In genomic region chr5:124692950-124693349, GRCh38 we compare ENCODE assay signal across 18 cellular contexts. TPM values are rescaled to one million over a fixed set of nuclear protein-coding genes. Genes with fewer than 3 reads are reported as not detected.
"Had no signal": no experiment of that assay in that cellular context is flagged by ENCODE, and none has a peak within 500 bp of the region (broad histone marks: within the 10 kb centered on the region; RNA-seq: fewer than 3 reads in every experiment).

No MANE protein-coding gene starts in this region.

- H3K4me3 Mint-ChIP-seq: activated CD4-positive, alpha-beta memory T cell treated with anti-CD3 and anti-CD28 coated beads for 36 hours; activated naive CD8-positive, alpha-beta T cell treated with anti-CD3 and anti-CD28 coated beads for 36 hours; natural killer cell treated with Interleukin-12 subunit alpha and Interleukin-12 subunit beta and Interleukin-15 and Interleukin-18, amount 100 ng/mL, for 72 hours; stimulated activated naive CD8-positive, alpha-beta T cell treated with anti-CD3 and anti-CD28 coated beads, Interleukin-15, amount 100 ng/mL, for 72 hours had no signal

- FAIRE-seq: frontal cortex had no signal

- H3K27ac ChIP-seq: left ventricle myocardium inferior, spleen had no signal

- H3K4me3 ChIP-seq: left ventricle myocardium inferior, spleen, tibial artery had no signal

- H3K27ac Mint-ChIP-seq: activated CD4-positive, alpha-beta memory T cell treated with anti-CD3 and anti-CD28 coated beads for 36 hours; activated naive CD8-positive, alpha-beta T cell treated with anti-CD3 and anti-CD28 coated beads for 36 hours; natural killer cell treated with Interleukin-12 subunit alpha and Interleukin-12 subunit beta and Interleukin-15 and Interleukin-18, amount 100 ng/mL, for 72 hours; stimulated activated naive CD8-positive, alpha-beta T cell treated with anti-CD3 and anti-CD28 coated beads, Interleukin-15, amount 100 ng/mL, for 72 hours had no signal

- H3K27me3 ChIP-seq: spleen, tibial artery had no signal

- H3K9me3 ChIP-seq: left ventricle myocardium inferior, spleen, tibial artery had no signal

- DNase-seq: activated CD4-positive, alpha-beta memory T cell treated with anti-CD3 and anti-CD28 coated beads for 36 hours; activated CD4-positive, alpha-beta T cell treated with anti-CD3 and anti-CD28 coated beads for 48 hours; activated naive CD4-positive, alpha-beta T cell treated with Interleukin-2 at 50 U/mL for 16 hours; activated naive CD8-positive, alpha-beta T cell treated with anti-CD3 and anti-CD28 coated beads for 36 hours; activated T-cell treated with anti-CD3 and anti-CD28 coated beads, Interleukin-2, amount 50 U/mL, for 48 hours; amniotic stem cell; effector CD4-positive, alpha-beta T cell; erythroblast; hippocampal formation; left ventricle myocardium inferior; midbrain; posterior cingulate gyrus; spleen; stimulated activated naive CD8-positive, alpha-beta T cell treated with anti-CD3 and anti-CD28 coated beads, Interleukin-15, amount 100 ng/mL, for 72 hours; tibial artery had no signal

- H3K36me3 Mint-ChIP-seq: activated CD4-positive, alpha-beta memory T cell treated with anti-CD3 and anti-CD28 coated beads for 36 hours; activated naive CD8-positive, alpha-beta T cell treated with anti-CD3 and anti-CD28 coated beads for 36 hours; natural killer cell treated with Interleukin-12 subunit alpha and Interleukin-12 subunit beta and Interleukin-15 and Interleukin-18, amount 100 ng/mL, for 72 hours had no signal

- H3K27me3 Mint-ChIP-seq: activated CD4-positive, alpha-beta memory T cell treated with anti-CD3 and anti-CD28 coated beads for 36 hours had no signal

- H3K9me3 Mint-ChIP-seq: activated CD4-positive, alpha-beta memory T cell treated with anti-CD3 and anti-CD28 coated beads for 36 hours; activated naive CD8-positive, alpha-beta T cell treated with anti-CD3 and anti-CD28 coated beads for 36 hours; natural killer cell treated with Interleukin-12 subunit alpha and Interleukin-12 subunit beta and Interleukin-15 and Interleukin-18, amount 100 ng/mL, for 72 hours; stimulated activated naive CD8-positive, alpha-beta T cell treated with anti-CD3 and anti-CD28 coated beads, Interleukin-15, amount 100 ng/mL, for 72 hours had no signal

- H3K36me3 ChIP-seq: left ventricle myocardium inferior, spleen, tibial artery had no signal

- H3K4me1 Mint-ChIP-seq: activated naive CD8-positive, alpha-beta T cell treated with anti-CD3 and anti-CD28 coated beads for 36 hours; stimulated activated naive CD8-positive, alpha-beta T cell treated with anti-CD3 and anti-CD28 coated beads, Interleukin-15, amount 100 ng/mL, for 72 hours had no signal

- ATAC-seq: natural killer cell treated with Interleukin-12 subunit alpha and Interleukin-12 subunit beta and Interleukin-15 and Interleukin-18, amount 100 ng/mL, for 72 hours; stimulated activated naive CD8-positive, alpha-beta T cell treated with anti-CD3 and anti-CD28 coated beads, Interleukin-15, amount 100 ng/mL, for 72 hours had no signal

RNA-seq across cellular contexts. Expression of gene ZNF608, which starts 53.5 kb away (rescaled TPM):
- total RNA-seq: activated CD4-positive, alpha-beta memory T cell treated with anti-CD3 and anti-CD28 coated beads for 36 hours; T-helper 2 cell treated with Interferon-gamma antibody and Interleukin-4, amounts not matched to agents 100 ng/mL and 5 ng/mL, for 36 hours had no signal
